In genomic region chr2:76641506-76641905, GRCh38 we compare ENCODE assay signal across 7 cellular contexts.
"Had no signal": no experiment of that assay in that cellular context is flagged by ENCODE, and none has a peak within 500 bp of the region (broad histone marks: within the 10 kb centered on the region; RNA-seq: fewer than 3 reads in every experiment).

No MANE protein-coding gene starts in this region.

- FAIRE-seq: HepG2 had no signal

- H3K27ac ChIP-seq: GM23248, HL-60 had no signal

- H3K9me3 ChIP-seq: HAP-1 had no signal

- DNase-seq: GM23248, GOT3, HFFc6 had no signal

- ATAC-seq: HCT116, HepG2 had no signal

- H3K36me3 ChIP-seq: HAP-1 had no signal

- H3K4me1 ChIP-seq: HAP-1 had no signal

- H3K4me3 ChIP-seq: GM23248, HAP-1 had no signal
